Comparison of ENCODE assay signal across 21 cellular contexts in the genomic region with DNA sequence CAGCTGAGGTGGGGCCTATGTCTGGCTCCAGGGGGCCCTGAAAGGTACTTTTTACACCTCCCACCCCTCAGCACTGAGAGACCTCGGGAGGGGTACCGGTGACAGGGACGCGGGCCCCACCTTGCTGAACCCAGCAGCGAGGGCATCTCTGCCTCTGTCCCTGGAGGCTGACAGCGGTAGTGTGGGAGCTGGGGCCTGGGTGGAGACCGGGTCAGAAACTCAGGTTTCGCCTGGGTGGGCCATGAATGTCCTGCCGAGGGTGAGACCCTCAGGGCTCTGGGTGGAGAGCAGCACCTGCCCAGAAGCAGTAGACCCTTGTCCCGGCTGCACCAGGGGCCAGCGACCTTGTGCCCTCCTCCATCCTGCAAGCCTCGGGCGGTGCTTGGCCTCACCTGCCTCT.
"Had no signal": no experiment of that assay in that cellular context is flagged by ENCODE, and none has a peak within 500 bp of the region (broad histone marks: within the 10 kb centered on the region; RNA-seq: fewer than 3 reads in every experiment).

No MANE protein-coding gene starts in this region.

- H3K9me3 Mint-ChIP-seq: activated naive CD4-positive, alpha-beta T cell treated with anti-CD3 and anti-CD28 coated beads, Interleukin-2, amount 50 U/mL, for 72 hours; activated T-helper 1 cell treated with anti-CD3 and anti-CD28 coated beads, Interleukin-12 subunit alpha, Interleukin-12 subunit beta, Interleukin-2, Interleukin-4 antibody, amounts not matched to agents 30 ng/mL and 10 ng/mL and 1 ng/mL, durations not matched to agents 14 hours and 24 hours and 36 hours; effector memory CD8-positive, alpha-beta T cell; mesothelial cell of epicardium; nephron progenitor cell; T-helper 1 cell treated with Interleukin-12 subunit alpha and Interleukin-12 subunit beta and Interleukin-4 antibody, amounts not matched to agents 30 μg/mL and 1 μg/mL, for 36 hours had no signal

- H3K27me3 ChIP-seq: testis, upper lobe of left lung had no signal

- H3K27ac ChIP-seq: lower lobe of right lung, psoas muscle, testis had no signal

- H3K9me3 ChIP-seq: lower lobe of right lung, psoas muscle, testis, upper lobe of left lung had no signal

- DNase-seq: activated CD4-positive, CD25-positive, alpha-beta regulatory T cell treated with anti-CD3 and anti-CD28 coated beads, Interleukin-2, amount 50 U/mL, for 72 hours; activated gamma-delta T cell treated with Interleukin-2 at 50 U/mL for 16 hours; activated T-cell treated with anti-CD3 and anti-CD28 coated beads for 4 hours; amniotic stem cell; dermis blood vessel endothelial cell; effector memory CD8-positive, alpha-beta T cell; foreskin fibroblast; hippocampal formation; islet precursor cell; left colon; lower lobe of right lung; nephron progenitor cell; stimulated activated CD4-positive, alpha-beta T cell treated with anti-CD3 and anti-CD28 coated beads, Interleukin-4, amount 100 ng/mL, for 1 hour; testis had no signal

- H3K27ac Mint-ChIP-seq: activated T-helper 1 cell treated with anti-CD3 and anti-CD28 coated beads, Interleukin-12 subunit alpha, Interleukin-12 subunit beta, Interleukin-2, Interleukin-4 antibody, amounts not matched to agents 30 ng/mL and 10 ng/mL and 1 ng/mL, durations not matched to agents 14 hours and 24 hours and 36 hours; effector memory CD8-positive, alpha-beta T cell; mesothelial cell of epicardium; nephron progenitor cell; T-helper 1 cell treated with Interleukin-12 subunit alpha and Interleukin-12 subunit beta and Interleukin-4 antibody, amounts not matched to agents 30 μg/mL and 1 μg/mL, for 36 hours had no signal

- H3K4me3 ChIP-seq: lower lobe of right lung, psoas muscle, smooth muscle cell, testis, upper lobe of left lung had no signal

- H3K27me3 Mint-ChIP-seq: effector memory CD8-positive, alpha-beta T cell had no signal

- H3K36me3 Mint-ChIP-seq: activated naive CD4-positive, alpha-beta T cell treated with anti-CD3 and anti-CD28 coated beads, Interleukin-2, amount 50 U/mL, for 72 hours had no signal

- H3K4me3 Mint-ChIP-seq: activated T-helper 1 cell treated with anti-CD3 and anti-CD28 coated beads, Interleukin-12 subunit alpha, Interleukin-12 subunit beta, Interleukin-2, Interleukin-4 antibody, amounts not matched to agents 30 ng/mL and 10 ng/mL and 1 ng/mL, durations not matched to agents 14 hours and 24 hours and 36 hours; effector memory CD8-positive, alpha-beta T cell; mesothelial cell of epicardium; nephron progenitor cell; T-helper 1 cell treated with Interleukin-12 subunit alpha and Interleukin-12 subunit beta and Interleukin-4 antibody, amounts not matched to agents 30 μg/mL and 1 μg/mL, for 36 hours had no signal

- H3K36me3 ChIP-seq: lower lobe of right lung, upper lobe of left lung had no signal
